10 cellular contexts compared by ENCODE assay signal in genomic region chr19:13208964-13209796, GRCh38. TPM values are rescaled to one million over a fixed set of nuclear protein-coding genes. Genes with fewer than 3 reads are reported as not detected.
DNase-seq lines count a peak whose midpoint lies in the region; ATAC-seq and TF ChIP-seq lines count a peak whose summit lies in the region.
"Had no signal": no experiment of that assay in that cellular context is flagged by ENCODE, and none has a peak within 500 bp of the region (broad histone marks: within the 10 kb centered on the region; RNA-seq: fewer than 3 reads in every experiment).

No MANE protein-coding gene starts in this region.

- H3K36me3 ChIP-seq in left ventricle myocardium inferior (no peaks in the 10 kb centered on the region), PC-3 (ENCODE audit: low read depth, low read length) (no peaks in the 10 kb centered on the region)

- H3K9me2 ChIP-seq in PC-3 (replicated peaks; ENCODE audit: low read length), result no peaks in the 10 kb centered on the region

- no peak overlapping the region for H3K4me2 ChIP-seq in PC-3 (ENCODE audit: low read length)

- H3K9ac ChIP-seq in PC-3 (ENCODE audit: low read length), result no peak overlapping the region

- no peaks in the 10 kb centered on the region for H3K9me3 ChIP-seq in left ventricle myocardium inferior (replicated peaks)
- H3K9me3 ChIP-seq in PC-3 (ENCODE audit: low read length), result no peaks in the 10 kb centered on the region

- H4K20me1 ChIP-seq in PC-3 (ENCODE audit: low read length), result no peaks in the 10 kb centered on the region

- BruUV-seq in PC-3 (replicated peaks; lab: Mats Ljungman, UMichigan), result no TSS peak

- DNase-seq in left ventricle myocardium inferior (no peak), Right ventricle myocardium superior (no peak), PC-3 (no peak), hepatic stellate cell (ENCODE audit: low spot score) (peak; percentile 34), cortex of kidney (lab: John Stamatoyannopoulos, UW) (no peak), dorsolateral prefrontal cortex (no peak)
- no peak for DNase-seq in stimulated activated CD4-positive, alpha-beta T cell treated with anti-CD3 and anti-CD28 coated beads, Interleukin-1b, Interleukin-23, amount 100 ng/mL, for 48 hours
- DNase-seq: NK-92 treated with Interleukin-12 subunit alpha and Interleukin-12 subunit beta, amount 100 ng/mL, for 24 hours had no signal

- peaks cover 4% of the 10 kb centered on the region for H3K4me1 ChIP-seq in left ventricle myocardium inferior
- no peaks in the 10 kb centered on the region for H3K4me1 ChIP-seq in PC-3 (ENCODE audit: insufficient read depth, low read length)

- H3K27me3 ChIP-seq in left ventricle myocardium inferior (ENCODE audit: low read depth), result no peaks in the 10 kb centered on the region
- no peaks in the 10 kb centered on the region for H3K27me3 ChIP-seq in PC-3 (ENCODE audit: low read length)
- H3K27me3 ChIP-seq in dorsolateral prefrontal cortex, result no peaks in the 10 kb centered on the region

- no peaks in the 10 kb centered on the region for H3K79me2 ChIP-seq in PC-3 (ENCODE audit: low read length)

- CTCF ChIA-PET in PC-3 (lab: Charles Lee), result no interaction called here

- no peaks in the 10 kb centered on the region for H3F3A ChIP-seq in PC-3 (ENCODE audit: low read length, unreplicated experiment)

- no peak for TF ChIP-seq CTCF in left ventricle myocardium inferior (IDR thresholded peaks at IDR 0.05; ENCODE audit: borderline replicate concordance)
- no peak for TF ChIP-seq CTCF in PC-3 (conservative IDR thresholded peaks at IDR 0.05; ENCODE audit: low read depth, low read length)
- no peak for TF ChIP-seq CTCF in dorsolateral prefrontal cortex (IDR thresholded peaks at IDR 0.05 in 54 of 56, conservative IDR thresholded peaks at IDR 0.05 in 2 of 56; ENCODE audit: low read depth in 1 of 56, partially characterized antibody in 56 of 56)

- H3K27ac ChIP-seq in left ventricle myocardium inferior (replicated peaks), result no peak overlapping the region
- H3K27ac ChIP-seq in PC-3 (ENCODE audit: low read length), result no peak overlapping the region
- H3K27ac ChIP-seq in dorsolateral prefrontal cortex, result peak overlapping the region in 8 of 59 donors; percentile 8 to 89 (median 29)
- H3K27ac ChIP-seq: C4-2B had no signal

- H2AFZ ChIP-seq in PC-3 (ENCODE audit: low read length), result no peak overlapping the region

- H3K4me3 ChIP-seq in left ventricle myocardium inferior, result peak overlapping the region; percentile 66
- no peak overlapping the region for H3K4me3 ChIP-seq in PC-3 (ENCODE audit: low read length)
- H3K4me3 ChIP-seq in dorsolateral prefrontal cortex, result peak overlapping the region in 3 of 59 donors; percentile 43 to 55 (median 53)

- POLR2A ChIA-PET in PC-3 (lab: Charles Lee; ENCODE audit: unreplicated experiment), result no interaction called here

- intact Hi-C loops in left ventricle myocardium inferior (cut with micrococcal nuclease) (no loop called here), Right ventricle myocardium superior (cut with DNase I) (no loop called here), PC-3 (cut with micrococcal nuclease) (no loop called here), dorsolateral prefrontal cortex (cut with DNase I) (no loop called here)

- ATAC-seq in Right ventricle myocardium superior (ENCODE audit: poor library complexity), result no peak
- 0 out of 2 replicates have a peak, but pooled peaks have one; percentile 23 for ATAC-seq in PC-3
- ATAC-seq in GM19467 (IDR thresholded peaks at IDR 0.05; ENCODE audit: unreplicated experiment), result no peak

RNA-seq across cellular contexts. Expression of gene IER2, which starts 59.0 kb away (rescaled TPM):
- total RNA-seq in left ventricle myocardium inferior (17.3 TPM), Right ventricle myocardium superior (17.7 TPM), PC-3 (2014; rRNA removed) (155 and 191 TPM in 2 replicates), dorsolateral prefrontal cortex (10 to 100 TPM; 15.7 to 43.8 (median 25.6) TPM)

RNA-seq across cellular contexts. Expression of gene STX10, which starts 59.0 kb away (rescaled TPM):
- total RNA-seq in left ventricle myocardium inferior, result 39.2 TPM
- 38.2 TPM for total RNA-seq in Right ventricle myocardium superior
- total RNA-seq in PC-3 (2014; rRNA removed), result 179 and 243 TPM in 2 replicates
- 10 to 100 TPM; 21.7 to 50.2 (median 33.8) TPM for total RNA-seq in dorsolateral prefrontal cortex
